In the genomic region with DNA sequence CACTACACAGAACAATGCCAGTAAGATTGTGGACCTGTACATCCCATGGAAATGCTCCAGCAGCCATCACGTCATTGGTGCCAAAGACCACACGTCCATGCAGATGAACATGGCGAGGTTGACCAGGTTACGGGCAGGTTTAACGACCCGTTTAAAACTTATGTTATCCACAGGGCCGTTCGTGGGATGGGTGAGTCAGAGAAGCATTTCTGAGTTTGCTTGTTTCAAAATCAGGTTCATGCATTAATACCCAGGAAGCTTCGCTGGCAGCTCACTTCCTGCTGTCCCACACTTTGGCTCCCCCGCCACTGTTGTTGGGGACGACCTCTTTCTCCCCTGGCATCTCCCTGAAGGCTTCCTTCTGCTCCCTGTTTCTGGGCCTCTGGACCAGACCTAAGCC, we compare ENCODE assay signal across 25 cellular contexts.
A peak's percentile ranks its signal among the peaks of the same experiment; 100 is the strongest.
DNase-seq lines count a peak whose midpoint lies in the region; ATAC-seq, FAIRE-seq and TF ChIP-seq lines count a peak whose summit lies in the region.
"Had no signal": no experiment of that assay in that cellular context is flagged by ENCODE, and none has a peak within 500 bp of the region (broad histone marks: within the 10 kb centered on the region; RNA-seq: fewer than 3 reads in every experiment).

No MANE protein-coding gene starts in this region.

- peaks cover 23% of the 10 kb centered on the region for H3K27me3 Mint-ChIP-seq in astrocyte (ENCODE audit: low read depth, unreplicated experiment)
- peaks cover 0 to 9% (median 6%) of the 10 kb centered on the region in 5 donors for H3K27me3 Mint-ChIP-seq in naive thymus-derived CD4-positive, alpha-beta T cell

- FAIRE-seq in astrocyte (lab: Jason Lieb, UNC), result no peak

- DNase-seq in Daoy (ENCODE audit: low read depth) (peak; percentile 57), astrocyte (ENCODE audit: low read depth) (peak; percentile 68)
- DNase-seq in naive thymus-derived CD4-positive, alpha-beta T cell, result no peak
- DNase-seq: activated CD4-positive, CD25-positive, alpha-beta regulatory T cell treated with anti-CD3 and anti-CD28 coated beads, Interleukin-2, amount 50 U/mL, for 72 hours; activated T-cell treated with anti-CD3 and anti-CD28 coated beads, Interleukin-2, amount 50 U/mL, for 1 hour; DMS153; dorsolateral prefrontal cortex; esophagus squamous epithelium; GOT3; hippocampal formation; MM.1S; NCI-H748 treated with DMSO at 0.1 percent for 48 hours; stimulated activated CD4-positive, alpha-beta T cell treated with anti-CD3 and anti-CD28 coated beads, Interleukin-1b, Interleukin-23, amount 100 ng/mL, for 48 hours; substantia nigra had no signal

- H3K27ac ChIP-seq in astrocyte (ENCODE audit: low read depth, low read length), result no peak overlapping the region
- H3K27ac ChIP-seq in naive thymus-derived CD4-positive, alpha-beta T cell (ENCODE audit: low read depth, low read length), result no peak overlapping the region
- H3K27ac ChIP-seq: dorsolateral prefrontal cortex, esophagus squamous epithelium, prostate gland, RWPE1 had no signal

- no peaks in the 10 kb centered on the region for H3K9me3 Mint-ChIP-seq in astrocyte (ENCODE audit: unreplicated experiment)
- peaks cover 0 to 3% (median 0%) of the 10 kb centered on the region in 11 donors for H3K9me3 Mint-ChIP-seq in naive thymus-derived CD4-positive, alpha-beta T cell

- H3K27me3 ChIP-seq in Loucy (ENCODE audit: insufficient read depth, low read length, poor library complexity, severe bottlenecking), result no peaks in the 10 kb centered on the region
- H3K27me3 ChIP-seq in astrocyte (ENCODE audit: insufficient read depth, low read length), result peaks cover 10% of the 10 kb centered on the region
- H3K27me3 ChIP-seq in naive thymus-derived CD4-positive, alpha-beta T cell (ENCODE audit: control insufficient read depth in 2 of 2, insufficient read depth in 2 of 2, low read length in 2 of 2), result no peaks in the 10 kb centered on the region

- H3K79me2 ChIP-seq in Loucy (ENCODE audit: insufficient read depth, low read length) (peaks cover 5% of the 10 kb centered on the region; the same call in 1 of the 2 replicates), astrocyte (ENCODE audit: insufficient read depth, low read length) (no peaks in the 10 kb centered on the region)

- ATAC-seq in naive thymus-derived CD4-positive, alpha-beta T cell, result peak; percentile 57
- ATAC-seq in HG03139 (IDR thresholded peaks at IDR 0.05; ENCODE audit: unreplicated experiment), result no peak
- ATAC-seq in HG02642 (IDR thresholded peaks at IDR 0.05; ENCODE audit: poor library complexity, unreplicated experiment), result no peak
- ATAC-seq in HG02981 (IDR thresholded peaks at IDR 0.05; ENCODE audit: unreplicated experiment), result no peak
- ATAC-seq in HG03354 (IDR thresholded peaks at IDR 0.05; ENCODE audit: poor library complexity, severe bottlenecking, unreplicated experiment), result no peak
- ATAC-seq: activated naive CD4-positive, alpha-beta T cell treated with anti-CD3 and anti-CD28 coated beads, Interleukin-2, amount 50 U/mL, for 72 hours; left lobe of liver had no signal

- POLR2A ChIA-PET in naive thymus-derived CD4-positive, alpha-beta T cell (lab: Charles Lee), result no interaction called here

- H3K36me3 ChIP-seq in Loucy (ENCODE audit: insufficient read depth, low read length) (no peaks in the 10 kb centered on the region), astrocyte (ENCODE audit: insufficient read depth, low read length) (no peaks in the 10 kb centered on the region)
- H3K36me3 ChIP-seq in naive thymus-derived CD4-positive, alpha-beta T cell (ENCODE audit: control insufficient read depth in 2 of 3, insufficient read depth in 3 of 3, low read length in 3 of 3), result no peaks in the 10 kb centered on the region
- H3K36me3 ChIP-seq: esophagus squamous epithelium, prostate gland had no signal

- H3K4me1 ChIP-seq in Loucy (ENCODE audit: insufficient read depth, low read length, poor library complexity, severe bottlenecking) (peaks cover 72% of the 10 kb centered on the region), astrocyte (ENCODE audit: insufficient read depth, low read length) (no peaks in the 10 kb centered on the region)
- no peaks in the 10 kb centered on the region for H3K4me1 ChIP-seq in naive thymus-derived CD4-positive, alpha-beta T cell (ENCODE audit: control insufficient read depth in 2 of 2, insufficient read depth in 2 of 2, low read length in 2 of 2)
- H3K4me1 ChIP-seq: esophagus squamous epithelium, prostate gland had no signal

- CTCF ChIA-PET in naive thymus-derived CD4-positive, alpha-beta T cell (lab: Charles Lee), result interaction anchor here (1.3 kb wide), 1 partner anchor 385 kb away, joined by 4 read pairs; no protein-coding TSS in a partner anchor

- H3K4me3 Mint-ChIP-seq in astrocyte (ENCODE audit: unreplicated experiment), result no peak overlapping the region
- no peak overlapping the region for H3K4me3 Mint-ChIP-seq in naive thymus-derived CD4-positive, alpha-beta T cell
- H3K4me3 Mint-ChIP-seq: B cell; T-helper 1 cell treated with Interleukin-12 subunit alpha and Interleukin-12 subunit beta and Interleukin-4 antibody, amounts not matched to agents 30 μg/mL and 1 μg/mL, for 36 hours had no signal

- TF ChIP-seq CTCF in Loucy (conservative IDR thresholded peaks at IDR 0.05; ENCODE audit: low read length) (no peak), astrocyte (IDR thresholded peaks at IDR 0.05; ENCODE audit: insufficient read depth, low read depth, low read length) (no peak)

- intact Hi-C loops in naive thymus-derived CD4-positive, alpha-beta T cell (cut with micrococcal nuclease), result no loop called here

- no peaks in the 10 kb centered on the region for H3K9me3 ChIP-seq in Loucy (ENCODE audit: insufficient read depth, low read depth, low read length)
- no peaks in the 10 kb centered on the region for H3K9me3 ChIP-seq in astrocyte (ENCODE audit: insufficient read depth, low read depth, low read length)
- H3K9me3 ChIP-seq in naive thymus-derived CD4-positive, alpha-beta T cell (ENCODE audit: control insufficient read depth in 2 of 3, low read length in 3 of 3), result no peaks in the 10 kb centered on the region
- H3K9me3 ChIP-seq: esophagus squamous epithelium, prostate gland had no signal

- H3K36me3 Mint-ChIP-seq in astrocyte (ENCODE audit: low read depth, unreplicated experiment), result no peaks in the 10 kb centered on the region
- no peaks in the 10 kb centered on the region for H3K36me3 Mint-ChIP-seq in naive thymus-derived CD4-positive, alpha-beta T cell
- H3K36me3 Mint-ChIP-seq: activated naive CD4-positive, alpha-beta T cell treated with anti-CD3 and anti-CD28 coated beads, Interleukin-2, amount 50 U/mL, for 72 hours had no signal

- H3K4me2 ChIP-seq in Loucy (ENCODE audit: low read depth, low read length, poor library complexity, severe bottlenecking) (peak overlapping the region; percentile 34), astrocyte (ENCODE audit: low read length) (peak overlapping the region; percentile 51)

- no peaks in the 10 kb centered on the region for H4K20me1 ChIP-seq in Loucy (ENCODE audit: insufficient read depth, low read length, poor library complexity, severe bottlenecking)
- H4K20me1 ChIP-seq in astrocyte (ENCODE audit: insufficient read depth, low read length), result peaks cover 2% of the 10 kb centered on the region

- peaks cover 2% of the 10 kb centered on the region for H3F3A ChIP-seq in Loucy (ENCODE audit: low read depth)

- H2AFZ ChIP-seq in Loucy (ENCODE audit: low read length), result 0 out of 2 replicates have a peak overlapping the region, but pooled peaks have one; percentile 26
- no peak overlapping the region for H2AFZ ChIP-seq in astrocyte (ENCODE audit: low read depth, low read length)

- H3K4me3 ChIP-seq in Loucy (ENCODE audit: low read length, poor library complexity, severe bottlenecking), result peak overlapping the region; percentile 23
- H3K4me3 ChIP-seq in astrocyte (ENCODE audit: insufficient read depth, low read depth, low read length), result no peak overlapping the region
- H3K4me3 ChIP-seq in naive thymus-derived CD4-positive, alpha-beta T cell (ENCODE audit: low read length), result no peak overlapping the region
- H3K4me3 ChIP-seq: dorsolateral prefrontal cortex, esophagus squamous epithelium, prostate gland had no signal

- peak overlapping the region; percentile 87 for H3K9ac ChIP-seq in Loucy (ENCODE audit: low read depth, low read length, poor library complexity, severe bottlenecking)
- no peak overlapping the region for H3K9ac ChIP-seq in astrocyte (ENCODE audit: low read length)

- peaks cover 10% of the 10 kb centered on the region for H3K4me1 Mint-ChIP-seq in astrocyte (ENCODE audit: low read depth, unreplicated experiment)
- peaks cover 0 to 4% (median 3%) of the 10 kb centered on the region in 7 donors for H3K4me1 Mint-ChIP-seq in naive thymus-derived CD4-positive, alpha-beta T cell

- no peak overlapping the region for H3K27ac Mint-ChIP-seq in astrocyte (ENCODE audit: unreplicated experiment)
- H3K27ac Mint-ChIP-seq in naive thymus-derived CD4-positive, alpha-beta T cell, result no peak overlapping the region
- H3K27ac Mint-ChIP-seq: activated naive CD4-positive, alpha-beta T cell treated with anti-CD3 and anti-CD28 coated beads, Interleukin-2, amount 50 U/mL, for 72 hours; B cell; T-helper 1 cell treated with Interleukin-12 subunit alpha and Interleukin-12 subunit beta and Interleukin-4 antibody, amounts not matched to agents 30 μg/mL and 1 μg/mL, for 36 hours had no signal

- H3K9me2 ChIP-seq in Loucy (replicated peaks; ENCODE audit: low read depth, low read length), result no peaks in the 10 kb centered on the region

Comparison
In these comparisons a context has a peak if more than half of its experiments do, and no peak if none do; other contexts are left out.
1. DNase-seq: peak in Daoy (single experiment) and astrocyte (single experiment); none in naive thymus-derived CD4-positive, alpha-beta T cell (0 of 9).